ENCODE assay signal across 1 cellular context in genomic region chr11:63623513-63624140, GRCh38.
A peak's percentile ranks its signal among the peaks of the same experiment; 100 is the strongest.
TF ChIP-seq lines count a peak whose summit lies in the region.

No MANE protein-coding gene starts in this region.

TF ChIP-seq in SK-N-SH, 30 proteins besides CTCF, POLR2A, EP300 and RAD21:
- TF ChIP-seq FOXM1 (IDR thresholded peaks at IDR 0.05; ENCODE audit: low read depth) (no peak), POLR2AphosphoS5 (IDR thresholded peaks at IDR 0.05; ENCODE audit: low read depth, low read length) (0 out of 2 replicates have a peak, but pooled peaks have one; percentile 2)
